Comparison of ENCODE assay signal across 8 cellular contexts in genomic region chr12:132761911-132762583, GRCh38. TPM values are rescaled to one million over a fixed set of nuclear protein-coding genes. Genes with fewer than 3 reads are reported as not detected.
DNase-seq lines count a peak whose midpoint lies in the region; ATAC-seq, FAIRE-seq and TF ChIP-seq lines count a peak whose summit lies in the region.

No MANE protein-coding gene starts in this region.

- peak overlapping the region; percentile 66 to 90 (median 76) for H3K4me3 Mint-ChIP-seq in CD8-positive, alpha-beta memory T cell

- peak overlapping the region; percentile 58 for H3K4me3 ChIP-seq in CD8-positive, alpha-beta memory T cell (ENCODE audit: low read length)
- peak overlapping the region; percentile 75 for H3K4me3 ChIP-seq in NT2/D1 (ENCODE audit: insufficient read length, low read depth)
- H3K4me3 ChIP-seq in endothelial cell of umbilical vein (replicated peaks in 1 of 3; ENCODE audit: insufficient read depth in 1 of 3, low read depth in 1 of 3, low read length in 3 of 3), result peak overlapping the region; percentile 61 to 81 (median 71)

- no peaks in the 10 kb centered on the region for H3K9me3 Mint-ChIP-seq in CD8-positive, alpha-beta memory T cell

- peak overlapping the region; percentile 79 for H3K27ac ChIP-seq in CD8-positive, alpha-beta memory T cell (ENCODE audit: low read depth, low read length)
- H3K27ac ChIP-seq in endothelial cell of umbilical vein (ENCODE audit: insufficient read depth, low read depth, low read length), result peak overlapping the region; percentile 75

- POLR2A ChIA-PET in CD8-positive, alpha-beta memory T cell (lab: Charles Lee), result interaction anchor here (0.9 to 1.1 kb wide), 2 partner anchors 125 to 144 kb away, joined by 3 read pairs; partner anchors contain the start of gene CHFR
- POLR2A ChIA-PET in endothelial cell of umbilical vein (lab: Charles Lee), result no interaction called here

- H3K27ac Mint-ChIP-seq in CD8-positive, alpha-beta memory T cell, result peak overlapping the region; percentile 73 to 92 (median 82)

- TF ChIP-seq CTCF in endothelial cell of umbilical vein (IDR thresholded peaks at IDR 0.05; ENCODE audit: extremely low read depth in 1 of 2, insufficient read depth in 1 of 2, low read depth in 1 of 2, low read length in 2 of 2), result peak in 1 of 2 donors; percentile 25

- no peaks in the 10 kb centered on the region for H3K9me3 ChIP-seq in CD8-positive, alpha-beta memory T cell (ENCODE audit: low read length)
- no peaks in the 10 kb centered on the region for H3K9me3 ChIP-seq in NT2/D1 (ENCODE audit: insufficient read depth, low read length)
- no peaks in the 10 kb centered on the region for H3K9me3 ChIP-seq in endothelial cell of umbilical vein (replicated peaks; ENCODE audit: control insufficient read depth, insufficient read depth, low read length)

- no peaks in the 10 kb centered on the region for H3K9me1 ChIP-seq in endothelial cell of umbilical vein (replicated peaks; ENCODE audit: control insufficient read depth, extremely low read depth, insufficient read depth, low read length)

- H3K4me1 ChIP-seq in CD8-positive, alpha-beta memory T cell (ENCODE audit: insufficient read depth, low read length), result peaks cover 20% of the 10 kb centered on the region
- H3K4me1 ChIP-seq in NT2/D1 (ENCODE audit: insufficient read depth, insufficient read length) (peaks cover 11% of the 10 kb centered on the region), endothelial cell of umbilical vein (ENCODE audit: control insufficient read depth, extremely low read depth, insufficient read depth, low read length) (peaks cover 17% of the 10 kb centered on the region)

- H3K9ac ChIP-seq in NT2/D1 (ENCODE audit: insufficient read length, low read depth) (peak overlapping the region; percentile 96), endothelial cell of umbilical vein (replicated peaks; ENCODE audit: extremely low read depth, insufficient read depth, low read length) (peak overlapping the region; percentile 80)

- peak; percentile 84 for FAIRE-seq in endothelial cell of umbilical vein (lab: Jason Lieb, UNC)

- H3K79me2 ChIP-seq in endothelial cell of umbilical vein (ENCODE audit: control insufficient read depth, insufficient read depth, low read length), result peaks cover 44% of the 10 kb centered on the region

- H2AFZ ChIP-seq in endothelial cell of umbilical vein (ENCODE audit: low read depth, low read length), result peak overlapping the region; percentile 92

- CTCF ChIA-PET in CD8-positive, alpha-beta memory T cell (lab: Charles Lee), result interaction anchor here (1.0 kb wide), 1 partner anchor 143 kb away, joined by 3 read pairs; no protein-coding TSS in a partner anchor
- CTCF ChIA-PET in endothelial cell of umbilical vein (lab: Charles Lee), result interaction anchor here (1.3 kb wide), 1 partner anchor 21 kb away, joined by 4 read pairs; no protein-coding TSS in a partner anchor

- BruUV-seq in endothelial cell of umbilical vein (replicated peaks; lab: Mats Ljungman, UMichigan), result TSS peak; percentile 59

- peaks cover 17 to 34% (median 22%) of the 10 kb centered on the region in 3 donors for H3K4me1 Mint-ChIP-seq in CD8-positive, alpha-beta memory T cell

- H3K36me3 ChIP-seq in CD8-positive, alpha-beta memory T cell (ENCODE audit: insufficient read depth, low read length), result peaks cover under 1% of the 10 kb centered on the region
- H3K36me3 ChIP-seq in NT2/D1 (ENCODE audit: insufficient read depth, insufficient read length, low read length) (peaks cover 39% of the 10 kb centered on the region), endothelial cell of umbilical vein (ENCODE audit: control insufficient read depth in 2 of 2, extremely low read depth in 1 of 2, insufficient read depth in 2 of 2, low read length in 2 of 2) (peaks cover 2 to 6% of the 10 kb centered on the region in 2 experiments)

- dilution Hi-C loops in endothelial cell of umbilical vein (cut with MboI; ENCODE audit: extremely low pct_ligation_motif_present, low sequenced_read_pairs), result no loop called here

- peaks cover 0 to 23% (median 2%) of the 10 kb centered on the region in 3 donors for H3K36me3 Mint-ChIP-seq in CD8-positive, alpha-beta memory T cell

- ATAC-seq in GM19397 (IDR thresholded peaks at IDR 0.05; ENCODE audit: unreplicated experiment), result peak; percentile 83
- ATAC-seq in HG03565 (IDR thresholded peaks at IDR 0.05; ENCODE audit: unreplicated experiment), result peak; percentile 40

- peak overlapping the region; percentile 82 for H3K4me2 ChIP-seq in endothelial cell of umbilical vein (ENCODE audit: insufficient read depth, low read length)

- no peaks in the 10 kb centered on the region for H3K27me3 ChIP-seq in CD8-positive, alpha-beta memory T cell (ENCODE audit: insufficient read depth, low read length, poor library complexity, severe bottlenecking)
- H3K27me3 ChIP-seq in NT2/D1 (ENCODE audit: insufficient read depth, insufficient read length) (no peaks in the 10 kb centered on the region), endothelial cell of umbilical vein (ENCODE audit: control insufficient read depth in 2 of 2, insufficient read depth in 2 of 2, low read length in 2 of 2) (no peaks in the 10 kb centered on the region)

- peak; percentile 77 to 89 (median 83) for DNase-seq in CD8-positive, alpha-beta memory T cell
- DNase-seq in NT2/D1 (ENCODE audit: low read depth, low spot score), result peak; percentile 78
- DNase-seq in activated CD8-positive, alpha-beta memory T cell treated with anti-CD3 and anti-CD28 coated beads, Interleukin-2, amount 50 U/mL, for 4 hours, result peak; percentile 86
- DNase-seq in endothelial cell of umbilical vein (ENCODE audit: low read depth, low spot score), result peak; percentile 90
- DNase-seq in middle frontal gyrus (ENCODE audit: extremely low spot score, low spot score), result peak; percentile 77
- peak; percentile 76 to 79 for DNase-seq in stimulated activated CD8-positive, alpha-beta memory T cell treated with anti-CD3 and anti-CD28 coated beads, Interleukin-15, amount 100 ng/mL, for 48 hours (ENCODE audit: low read depth in 2 of 2)

- peak; percentile 89 for TF ChIP-seq POLR2A in endothelial cell of umbilical vein (IDR thresholded peaks at IDR 0.05; ENCODE audit: low read depth, low read length)

- intact Hi-C loops in endothelial cell of umbilical vein (cut with micrococcal nuclease), result loop anchor here (1.0 to 2.0 kb wide), 3 partner anchors 51 to 75 kb away; partner anchors contain the start of genes GOLGA3, PGAM5, POLE and PXMP2

- peaks cover 8% of the 10 kb centered on the region for H4K20me1 ChIP-seq in endothelial cell of umbilical vein (replicated peaks; ENCODE audit: control insufficient read depth, extremely low read depth, insufficient read depth, low read length)

- peaks cover 0 to 2% of the 10 kb centered on the region in 2 donors for H3K27me3 Mint-ChIP-seq in CD8-positive, alpha-beta memory T cell

TF ChIP-seq in endothelial cell of umbilical vein, 7 proteins besides CTCF, POLR2A, EP300 and RAD21:
- TF ChIP-seq, protein P1, sequence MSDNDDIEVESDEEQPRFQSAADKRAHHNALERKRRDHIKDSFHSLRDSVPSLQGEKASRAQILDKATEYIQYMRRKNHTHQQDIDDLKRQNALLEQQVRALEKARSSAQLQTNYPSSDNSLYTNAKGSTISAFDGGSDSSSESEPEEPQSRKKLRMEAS (IDR thresholded peaks at IDR 0.05; ENCODE audit: insufficient read depth, insufficient read length), result no peak
- no peak for TF ChIP-seq GATA2 (IDR thresholded peaks at IDR 0.05; ENCODE audit: insufficient read depth, insufficient read length, low read depth, low read length)
- peak; percentile 85 for TF ChIP-seq POLR2AphosphoS5 (IDR thresholded peaks at IDR 0.05; ENCODE audit: insufficient read depth, low read depth, low read length)

RNA-seq across cellular contexts. Expression of gene ANKLE2, which starts 0.4 kb away (rescaled TPM):
- total RNA-seq in CD8-positive, alpha-beta memory T cell, result 100 to 1,000 TPM; 114 to 119 TPM
- 40.6 TPM for polyA plus RNA-seq in CD8-positive, alpha-beta memory T cell
- total RNA-seq in endothelial cell of umbilical vein, result 96.2 and 112 TPM in 2 replicates
- polyA plus RNA-seq in endothelial cell of umbilical vein, result 72.9 and 75.8 TPM in 2 replicates
- polyA plus RNA-seq in endothelial cell of umbilical vein (2011; cell fraction: cytosol; rRNA removed), result 74.0 and 88.0 TPM in 2 replicates
- 493 and 502 TPM in 2 replicates for polyA plus RNA-seq in endothelial cell of umbilical vein (2011; cell fraction: nucleus; rRNA removed)
- 86.4 and 87.6 TPM in 2 replicates for polyA plus RNA-seq in endothelial cell of umbilical vein (2012)
- polyA minus RNA-seq in endothelial cell of umbilical vein, result 300 and 319 TPM in 2 replicates
- 79.0 TPM for polyA minus RNA-seq in endothelial cell of umbilical vein (2011; cell fraction: cytosol; rRNA and poly(A)+ RNA removed)
- 164 and 238 TPM in 2 replicates for polyA minus RNA-seq in endothelial cell of umbilical vein (2011; cell fraction: nucleus; rRNA and poly(A)+ RNA removed)

RNA-seq across cellular contexts. Expression of gene PGAM5, which starts 51.4 kb away (rescaled TPM):
- total RNA-seq in CD8-positive, alpha-beta memory T cell, result 100 to 1,000 TPM in 1 of 2 experiments, 10 to 100 TPM in 1; 99.7 to 102 TPM
- 31.8 TPM for polyA plus RNA-seq in CD8-positive, alpha-beta memory T cell
- total RNA-seq in endothelial cell of umbilical vein, result 45.7 and 52.8 TPM in 2 replicates
- polyA plus RNA-seq in endothelial cell of umbilical vein, result 23.1 and 34.1 TPM in 2 replicates
- polyA plus RNA-seq in endothelial cell of umbilical vein (2011; cell fraction: cytosol; rRNA removed), result 25.6 and 29.1 TPM in 2 replicates
- polyA plus RNA-seq in endothelial cell of umbilical vein (2011; cell fraction: nucleus; rRNA removed), result 14.0 and 16.6 TPM in 2 replicates
- 35.6 and 43.2 TPM in 2 replicates for polyA plus RNA-seq in endothelial cell of umbilical vein (2012)
- polyA minus RNA-seq in endothelial cell of umbilical vein, result 31.2 and 39.4 TPM in 2 replicates
- polyA minus RNA-seq in endothelial cell of umbilical vein (2011; cell fraction: cytosol; rRNA and poly(A)+ RNA removed), result 105 TPM
- polyA minus RNA-seq in endothelial cell of umbilical vein (2011; cell fraction: nucleus; rRNA and poly(A)+ RNA removed), result 8.9 and 12.9 TPM in 2 replicates

Comparison
In these comparisons a context has a peak if more than half of its experiments do, and no peak if none do; other contexts are left out.
1. Peak in every context shown above with its lines: DNase-seq, ATAC-seq, H3K4me3 ChIP-seq and H3K27ac ChIP-seq.